29 cellular contexts compared by ENCODE assay signal in the genomic region with DNA sequence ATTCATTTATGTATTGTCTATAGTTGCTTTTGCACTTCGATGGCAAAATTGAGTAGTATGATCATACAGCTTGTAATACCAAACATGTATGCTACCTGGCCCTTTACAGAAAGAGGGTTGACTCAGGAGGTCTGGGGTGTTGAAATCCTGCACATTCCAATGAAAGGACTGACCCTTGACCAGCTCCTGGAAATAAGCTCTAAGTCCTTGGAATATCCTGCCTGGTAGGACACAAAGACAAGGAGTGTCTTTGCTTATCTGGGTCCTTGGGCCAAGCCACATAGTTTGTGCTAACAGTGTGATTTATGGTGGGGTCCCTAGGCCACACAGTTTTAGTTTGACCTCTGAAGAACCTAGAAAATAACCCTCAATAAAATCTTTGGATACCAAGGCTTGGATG.
"Had no signal": no experiment of that assay in that cellular context is flagged by ENCODE, and none has a peak within 500 bp of the region (broad histone marks: within the 10 kb centered on the region; RNA-seq: fewer than 3 reads in every experiment).

No MANE protein-coding gene starts in this region.

- H3K4me3 Mint-ChIP-seq: activated B cell treated with CpG ODN at 0.5 μM for 24 hours; activated CD8-positive, alpha-beta T cell treated with anti-CD3 and anti-CD28 coated beads for 36 hours; activated naive CD4-positive, alpha-beta T cell treated with anti-CD3 and anti-CD28 coated beads for 36 hours; activated naive CD4-positive, alpha-beta T cell treated with anti-CD3 and anti-CD28 coated beads, Interleukin-2, amount 50 U/mL, for 24 hours; activated naive CD8-positive, alpha-beta T cell treated with anti-CD3 and anti-CD28 coated beads, Interleukin-2, amount 10 ng/mL, durations not matched to agents 7 days and 5 days; activated T-helper 1 cell treated with anti-CD3 and anti-CD28 coated beads, Interleukin-12 subunit alpha, Interleukin-12 subunit beta, Interleukin-2, Interleukin-4 antibody, amounts not matched to agents 30 ng/mL and 10 ng/mL and 1 ng/mL, durations not matched to agents 14 hours and 24 hours and 36 hours; brain; T-cell; T-helper 1 cell treated with Interleukin-12 subunit alpha and Interleukin-12 subunit beta and Interleukin-4 antibody, amounts not matched to agents 30 μg/mL and 1 μg/mL, for 36 hours; T-helper 2 cell treated with Interferon-gamma antibody and Interleukin-4, amounts not matched to agents 5 μg/mL and 100 μg/mL, for 36 hours had no signal

- DNase-seq: activated B cell treated with CpG ODN at 0.5 μM for 24 hours; activated CD4-positive, alpha-beta T cell treated with anti-CD3 and anti-CD28 coated beads for 48 hours; activated CD4-positive, alpha-beta T cell treated with anti-CD3 and anti-CD28 coated beads, Interleukin-2, amount 50 U/mL, for 1 hour; activated CD4-positive, alpha-beta T cell treated with anti-CD3 and anti-CD28 coated beads, Interleukin-2, amount 50 U/mL, for 48 hours; activated CD8-positive, alpha-beta memory T cell treated with anti-CD3 and anti-CD28 coated beads for 24 hours; activated CD8-positive, alpha-beta memory T cell treated with anti-CD3 and anti-CD28 coated beads, Interleukin-2, amount 50 U/mL, for 4 hours; activated CD8-positive, alpha-beta T cell treated with anti-CD3 and anti-CD28 coated beads for 36 hours; activated effector memory CD4-positive, alpha-beta T cell treated with anti-CD3 and anti-CD28 coated beads, Interleukin-2, amount 50 U/mL, for 16 hours; activated naive CD4-positive, alpha-beta T cell treated with anti-CD3 and anti-CD28 coated beads for 36 hours; activated naive CD8-positive, alpha-beta T cell treated with anti-CD3 and anti-CD28 coated beads, Interleukin-2, amount 10 ng/mL, durations not matched to agents 7 days and 5 days; activated T-cell treated with anti-CD3 and anti-CD28 coated beads, Interleukin-2, amount 50 U/mL, for 1 hour; activated T-cell treated with anti-CD3 and anti-CD28 coated beads, Interleukin-2, amount 50 U/mL, for 48 hours; central memory CD4-positive, alpha-beta T cell; cerebellar nuclear complex; colonic mucosa; effector CD8-positive, alpha-beta T cell; esophagus squamous epithelium; foreskin melanocyte; T-cell; T1000; WERI-Rb-1 had no signal

- H3K36me3 Mint-ChIP-seq: activated naive CD4-positive, alpha-beta T cell treated with anti-CD3 and anti-CD28 coated beads, Interleukin-2, amount 50 U/mL, for 24 hours; activated naive CD8-positive, alpha-beta T cell treated with anti-CD3 and anti-CD28 coated beads, Interleukin-2, amount 10 ng/mL, durations not matched to agents 7 days and 5 days; brain; T-cell had no signal

- ATAC-seq: activated CD4-positive, CD25-positive, alpha-beta regulatory T cell treated with anti-CD3 and anti-CD28 coated beads, Interleukin-2, amount 50 U/mL, for 24 hours; activated CD8-positive, alpha-beta T cell treated with anti-CD3 and anti-CD28 coated beads for 36 hours; gastroesophageal sphincter; T-cell had no signal

- H3K9me3 Mint-ChIP-seq: activated B cell treated with CpG ODN at 0.5 μM for 24 hours; activated CD8-positive, alpha-beta T cell treated with anti-CD3 and anti-CD28 coated beads for 36 hours; activated naive CD4-positive, alpha-beta T cell treated with anti-CD3 and anti-CD28 coated beads for 36 hours; activated naive CD4-positive, alpha-beta T cell treated with anti-CD3 and anti-CD28 coated beads, Interleukin-2, amount 50 U/mL, for 24 hours; activated naive CD8-positive, alpha-beta T cell treated with anti-CD3 and anti-CD28 coated beads, Interleukin-2, amount 10 ng/mL, durations not matched to agents 7 days and 5 days; activated T-helper 1 cell treated with anti-CD3 and anti-CD28 coated beads, Interleukin-12 subunit alpha, Interleukin-12 subunit beta, Interleukin-2, Interleukin-4 antibody, amounts not matched to agents 30 ng/mL and 10 ng/mL and 1 ng/mL, durations not matched to agents 14 hours and 24 hours and 36 hours; activated T-helper 2 cell treated with anti-CD3 and anti-CD28 coated beads, Interferon-gamma antibody, Interleukin-2, Interleukin-4, amounts not matched to agents 10 μg/mL and 5 μg/mL and 100 μg/mL, durations not matched to agents 14 hours and 24 hours and 36 hours; brain; T-helper 1 cell treated with Interleukin-12 subunit alpha and Interleukin-12 subunit beta and Interleukin-4 antibody, amounts not matched to agents 30 μg/mL and 1 μg/mL, for 36 hours; T-helper 2 cell treated with Interferon-gamma antibody and Interleukin-4, amounts not matched to agents 5 μg/mL and 100 μg/mL, for 36 hours had no signal

- H3K4me1 Mint-ChIP-seq: activated B cell treated with CpG ODN at 0.5 μM for 24 hours; activated naive CD4-positive, alpha-beta T cell treated with anti-CD3 and anti-CD28 coated beads, Interleukin-2, amount 50 U/mL, for 24 hours; activated naive CD8-positive, alpha-beta T cell treated with anti-CD3 and anti-CD28 coated beads, Interleukin-2, amount 10 ng/mL, durations not matched to agents 7 days and 5 days; T-cell had no signal

- H3K27me3 Mint-ChIP-seq: activated B cell treated with CpG ODN at 0.5 μM for 24 hours; activated CD8-positive, alpha-beta T cell treated with anti-CD3 and anti-CD28 coated beads for 36 hours; activated naive CD4-positive, alpha-beta T cell treated with anti-CD3 and anti-CD28 coated beads, Interleukin-2, amount 50 U/mL, for 24 hours; activated naive CD8-positive, alpha-beta T cell treated with anti-CD3 and anti-CD28 coated beads, Interleukin-2, amount 10 ng/mL, durations not matched to agents 7 days and 5 days; brain; T-cell had no signal

- H3K27ac Mint-ChIP-seq: activated B cell treated with CpG ODN at 0.5 μM for 24 hours; activated CD8-positive, alpha-beta T cell treated with anti-CD3 and anti-CD28 coated beads for 36 hours; activated naive CD4-positive, alpha-beta T cell treated with anti-CD3 and anti-CD28 coated beads for 36 hours; activated naive CD4-positive, alpha-beta T cell treated with anti-CD3 and anti-CD28 coated beads, Interleukin-2, amount 50 U/mL, for 24 hours; activated naive CD8-positive, alpha-beta T cell treated with anti-CD3 and anti-CD28 coated beads, Interleukin-2, amount 10 ng/mL, durations not matched to agents 7 days and 5 days; activated T-helper 1 cell treated with anti-CD3 and anti-CD28 coated beads, Interleukin-12 subunit alpha, Interleukin-12 subunit beta, Interleukin-2, Interleukin-4 antibody, amounts not matched to agents 30 ng/mL and 10 ng/mL and 1 ng/mL, durations not matched to agents 14 hours and 24 hours and 36 hours; activated T-helper 2 cell treated with anti-CD3 and anti-CD28 coated beads, Interferon-gamma antibody, Interleukin-2, Interleukin-4, amounts not matched to agents 10 μg/mL and 5 μg/mL and 100 μg/mL, durations not matched to agents 14 hours and 24 hours and 36 hours; brain; T-cell; T-helper 1 cell treated with Interleukin-12 subunit alpha and Interleukin-12 subunit beta and Interleukin-4 antibody, amounts not matched to agents 30 μg/mL and 1 μg/mL, for 36 hours; T-helper 2 cell treated with Interferon-gamma antibody and Interleukin-4, amounts not matched to agents 5 μg/mL and 100 μg/mL, for 36 hours had no signal
